ENCODE assay signal across 15 cellular contexts in the genomic region with DNA sequence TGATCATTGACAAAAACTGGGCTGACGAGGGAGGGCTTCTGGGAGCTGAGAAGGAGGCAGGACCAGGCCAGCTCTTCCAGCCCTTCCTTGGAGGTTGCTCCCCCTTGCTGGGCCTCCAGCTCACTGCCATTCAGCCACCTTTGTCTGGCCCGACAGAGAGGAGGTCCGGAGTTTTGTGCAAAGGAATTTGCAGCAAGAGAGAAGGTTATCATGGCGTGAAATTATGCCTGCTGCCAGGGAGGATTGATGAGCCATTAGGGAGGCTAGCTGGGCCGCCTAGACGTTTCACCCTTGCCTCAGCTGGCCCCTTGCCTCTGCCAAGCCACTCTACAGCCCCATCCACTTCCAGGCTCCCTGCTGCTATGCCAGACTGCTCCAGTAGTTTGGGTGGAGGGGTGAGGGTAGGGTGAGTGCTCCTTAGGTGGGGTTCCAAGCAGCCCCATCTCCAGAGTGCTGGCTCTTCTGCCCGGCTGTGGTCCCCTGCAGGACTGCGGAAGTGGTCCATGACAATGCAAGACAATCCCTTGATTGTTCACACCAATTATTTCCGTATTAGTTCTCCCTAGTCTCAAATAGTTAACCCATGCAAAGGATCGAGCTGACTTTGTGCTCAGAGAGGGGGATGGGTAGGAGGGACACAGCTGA. TPM values are rescaled to one million over a fixed set of nuclear protein-coding genes. Genes with fewer than 3 reads are reported as not detected.
DNase-seq lines count a peak whose midpoint lies in the region; ATAC-seq and TF ChIP-seq lines count a peak whose summit lies in the region.
"Had no signal": no experiment of that assay in that cellular context is flagged by ENCODE, and none has a peak within 500 bp of the region (broad histone marks: within the 10 kb centered on the region; RNA-seq: fewer than 3 reads in every experiment).

No MANE protein-coding gene starts in this region.

- peak overlapping the region in 1 of 9 donors; percentile 85 for H3K27ac Mint-ChIP-seq in naive thymus-derived CD4-positive, alpha-beta T cell
- H3K27ac Mint-ChIP-seq: activated naive CD4-positive, alpha-beta T cell treated with anti-CD3 and anti-CD28 coated beads, Interleukin-2, amount 50 U/mL, for 24 hours; T-cell had no signal

- H3K36me3 ChIP-seq in A673 (ENCODE audit: insufficient read depth, low read length, poor library complexity, severe bottlenecking) (no peaks in the 10 kb centered on the region), HUES48 (ENCODE audit: control insufficient read depth, insufficient read depth, low read length) (no peaks in the 10 kb centered on the region)
- no peaks in the 10 kb centered on the region for H3K36me3 ChIP-seq in naive thymus-derived CD4-positive, alpha-beta T cell (ENCODE audit: control insufficient read depth in 2 of 3, insufficient read depth in 3 of 3, low read length in 3 of 3)

- TF ChIP-seq CTCF in A673 (conservative IDR thresholded peaks at IDR 0.05; ENCODE audit: low read depth, low read length) = no peak

- BruUV-seq in A673 (replicated peaks; lab: Mats Ljungman, UMichigan) = no TSS peak

- H3K9ac ChIP-seq in HUES48 (ENCODE audit: low read depth, low read length) = no peak overlapping the region

- H3K4me3 ChIP-seq in A673 (ENCODE audit: low read depth, low read length, poor library complexity, severe bottlenecking) (no peak overlapping the region), HUES48 (ENCODE audit: low read depth, low read length) (no peak overlapping the region)
- no peak overlapping the region for H3K4me3 ChIP-seq in naive thymus-derived CD4-positive, alpha-beta T cell (ENCODE audit: low read length)

- no peaks in the 10 kb centered on the region for H3K9me3 ChIP-seq in A673 (ENCODE audit: low read depth, low read length, poor library complexity, severe bottlenecking)
- H3K9me3 ChIP-seq in HUES48 (ENCODE audit: control insufficient read depth, insufficient read depth, low read length) = no peaks in the 10 kb centered on the region
- no peaks in the 10 kb centered on the region for H3K9me3 ChIP-seq in naive thymus-derived CD4-positive, alpha-beta T cell (ENCODE audit: control insufficient read depth in 2 of 3, low read length in 3 of 3)

- intact Hi-C loops in A673 (cut with micrococcal nuclease; ENCODE audit: unreplicated experiment) = loop anchor here (10.0 kb wide), 1 partner anchor 256 kb away; no protein-coding TSS in a partner anchor
- intact Hi-C loops in naive thymus-derived CD4-positive, alpha-beta T cell (cut with micrococcal nuclease) = no loop called here

- no peaks in the 10 kb centered on the region for H3K27me3 ChIP-seq in A673 (replicated peaks; ENCODE audit: insufficient read depth, low read depth, low read length, poor library complexity)
- no peaks in the 10 kb centered on the region for H3K27me3 ChIP-seq in HUES48 (ENCODE audit: control insufficient read depth, insufficient read depth, low read length)
- no peaks in the 10 kb centered on the region for H3K27me3 ChIP-seq in naive thymus-derived CD4-positive, alpha-beta T cell (ENCODE audit: control insufficient read depth in 2 of 2, insufficient read depth in 2 of 2, low read length in 2 of 2)

- H3K36me3 Mint-ChIP-seq in naive thymus-derived CD4-positive, alpha-beta T cell = no peaks in the 10 kb centered on the region
- H3K36me3 Mint-ChIP-seq: activated naive CD4-positive, alpha-beta T cell treated with anti-CD3 and anti-CD28 coated beads, Interleukin-2, amount 50 U/mL, for 24 hours; T-cell had no signal

- H3K27ac ChIP-seq in A673 (ENCODE audit: low read depth, low read length, poor library complexity, severe bottlenecking) = peak overlapping the region; percentile 31
- H3K27ac ChIP-seq in HUES48 (ENCODE audit: low read depth, low read length) = peak overlapping the region; percentile 64
- H3K27ac ChIP-seq in naive thymus-derived CD4-positive, alpha-beta T cell (ENCODE audit: low read depth, low read length) = no peak overlapping the region

- POLR2A ChIA-PET in A673 (lab: Charles Lee; ENCODE audit: low non-redundant PET) = no interaction called here
- POLR2A ChIA-PET in naive thymus-derived CD4-positive, alpha-beta T cell (lab: Charles Lee) = interaction anchor here (0.8 kb wide), 1 partner anchor 133 kb away, joined by 3 read pairs; no protein-coding TSS in a partner anchor

- no peaks in the 10 kb centered on the region for H3K9me3 Mint-ChIP-seq in naive thymus-derived CD4-positive, alpha-beta T cell
- H3K9me3 Mint-ChIP-seq: activated naive CD4-positive, alpha-beta T cell treated with anti-CD3 and anti-CD28 coated beads, Interleukin-2, amount 50 U/mL, for 24 hours; T-cell had no signal

- no peak overlapping the region for H3K4me3 Mint-ChIP-seq in naive thymus-derived CD4-positive, alpha-beta T cell
- H3K4me3 Mint-ChIP-seq: activated naive CD4-positive, alpha-beta T cell treated with anti-CD3 and anti-CD28 coated beads, Interleukin-2, amount 50 U/mL, for 24 hours; T-cell had no signal

- no peak for ATAC-seq in naive thymus-derived CD4-positive, alpha-beta T cell
- no peak for ATAC-seq in esophagus mucosa
- ATAC-seq: PC-3, T-cell had no signal

- peaks cover 0 to 6% (median 0%) of the 10 kb centered on the region in 7 donors for H3K4me1 Mint-ChIP-seq in naive thymus-derived CD4-positive, alpha-beta T cell
- H3K4me1 Mint-ChIP-seq: activated naive CD4-positive, alpha-beta T cell treated with anti-CD3 and anti-CD28 coated beads, Interleukin-2, amount 50 U/mL, for 24 hours had no signal

- peak; percentile 55 for DNase-seq in A673 (ENCODE audit: low spot score)
- peak; percentile 79 for DNase-seq in ecto neural progenitor cell (ENCODE audit: low spot score)
- peak; percentile 93 for DNase-seq in left kidney (ENCODE audit: low read depth, low spot score)
- DNase-seq in naive thymus-derived CD4-positive, alpha-beta T cell = no peak
- no peak for DNase-seq in CD1c-positive myeloid dendritic cell (ENCODE audit: extremely low spot score)
- DNase-seq in NAMALWA (ENCODE audit: low spot score) = no peak
- DNase-seq: activated CD4-positive, alpha-beta T cell treated with anti-CD3 and anti-CD28 coated beads for 1 hour; activated CD8-positive, alpha-beta memory T cell treated with anti-CD3 and anti-CD28 coated beads, Interleukin-2, amount 50 U/mL, for 48 hours; PC-3; stimulated activated CD4-positive, alpha-beta T cell treated with anti-CD3 and anti-CD28 coated beads, Interleukin-12 subunit alpha, Interleukin-12 subunit beta, amount 100 ng/mL, for 4 hours; T-cell had no signal

- H3K27me3 Mint-ChIP-seq in naive thymus-derived CD4-positive, alpha-beta T cell = peaks cover 0 to 7% (median 4%) of the 10 kb centered on the region in 5 donors
- H3K27me3 Mint-ChIP-seq: activated naive CD4-positive, alpha-beta T cell treated with anti-CD3 and anti-CD28 coated beads, Interleukin-2, amount 50 U/mL, for 24 hours had no signal

- H3K4me1 ChIP-seq in A673 (ENCODE audit: insufficient read depth, low read length, poor library complexity, severe bottlenecking) (peaks cover 40% of the 10 kb centered on the region), HUES48 (ENCODE audit: control insufficient read depth, insufficient read depth, low read length) (peaks cover 22% of the 10 kb centered on the region)
- H3K4me1 ChIP-seq in naive thymus-derived CD4-positive, alpha-beta T cell (ENCODE audit: control insufficient read depth in 2 of 2, insufficient read depth in 2 of 2, low read length in 2 of 2) = no peaks in the 10 kb centered on the region

- CTCF ChIA-PET in A673 (lab: Charles Lee) = interaction anchor here (1.0 to 3.3 kb wide), 5 partner anchors 130 to 241 kb away, joined by 3 to 25 read pairs (median 4); no protein-coding TSS in a partner anchor
- CTCF ChIA-PET in naive thymus-derived CD4-positive, alpha-beta T cell (lab: Charles Lee) = interaction anchor here (0.6 to 3.3 kb wide), 5 partner anchors 42 to 375 kb away, joined by 3 to 17 read pairs (median 3); no protein-coding TSS in a partner anchor

RNA-seq across cellular contexts. Expression of a gene that starts 17.1 kb away (rescaled TPM):
- total RNA-seq in A673 (2021) (63.3 and 73.4 TPM in 2 replicates), esophagus mucosa (14.2 TPM)
- total RNA-seq in naive thymus-derived CD4-positive, alpha-beta T cell = 100 to 1,000 TPM in 4 of 5 experiments, 10 to 100 TPM in 1; 89.3 to 162 (median 134) TPM
- 10 to 100 TPM in 1 of 2 donors, 1 to 10 TPM in 1; 6.2 to 21.8 TPM for polyA plus RNA-seq in naive thymus-derived CD4-positive, alpha-beta T cell

RNA-seq across cellular contexts. Expression of a gene that starts 37.4 kb away (rescaled TPM):
- total RNA-seq in A673 (2021) (1.5 and 2.6 TPM in 2 replicates), esophagus mucosa (not detected)
- total RNA-seq in naive thymus-derived CD4-positive, alpha-beta T cell = 1 to 10 TPM in 1 of 5 experiments, under 1 TPM in 1, not detected in 3; 0.40 to 2.0 TPM
- under 1 TPM; 0.63 to 0.66 TPM for polyA plus RNA-seq in naive thymus-derived CD4-positive, alpha-beta T cell
- total RNA-seq: PC-3 had no signal
- polyA plus RNA-seq: esophagus had no signal

Comparison
In these comparisons a context has a peak if more than half of its experiments do, and no peak if none do; other contexts are left out.
1. DNase-seq: peak in A673 (single experiment), ecto neural progenitor cell (single experiment) and left kidney (single experiment); none in naive thymus-derived CD4-positive, alpha-beta T cell (0 of 9), CD1c-positive myeloid dendritic cell (single experiment) and NAMALWA (single experiment).